Comparison of ENCODE assay signal across 12 cellular contexts in the genomic region with DNA sequence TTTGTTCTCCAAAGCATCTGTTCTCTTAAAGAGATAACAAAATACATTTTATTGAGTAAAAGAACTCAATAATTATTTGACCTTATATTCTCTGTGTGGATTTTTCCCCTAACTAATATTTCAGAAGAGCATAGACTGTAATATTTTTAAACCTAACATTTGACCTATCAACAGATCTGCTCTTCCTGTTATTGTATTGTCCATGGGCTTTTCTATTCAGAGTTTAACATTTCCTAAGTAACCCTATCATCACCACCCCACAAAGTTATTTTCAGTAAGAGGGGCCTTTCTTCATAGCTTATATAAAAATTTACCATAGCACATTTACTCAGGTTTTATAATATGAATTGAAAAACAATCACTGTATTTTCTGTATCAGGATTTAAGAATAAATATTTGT.
"Had no signal": no experiment of that assay in that cellular context is flagged by ENCODE, and none has a peak within 500 bp of the region (broad histone marks: within the 10 kb centered on the region; RNA-seq: fewer than 3 reads in every experiment).

No MANE protein-coding gene starts in this region.

- H3K27ac Mint-ChIP-seq: activated naive CD4-positive, alpha-beta T cell treated with anti-CD3 and anti-CD28 coated beads, Interleukin-2, amount 50 U/mL, for 72 hours; stimulated activated naive CD8-positive, alpha-beta T cell treated with anti-CD3 and anti-CD28 coated beads, Interleukin-15, amount 100 ng/mL, for 72 hours; T-helper 1 cell treated with Interleukin-12 subunit alpha and Interleukin-12 subunit beta and Interleukin-4 antibody, amounts not matched to agents 30 μg/mL and 1 μg/mL, for 36 hours; WTC11 had no signal

- H3K9me3 Mint-ChIP-seq: activated naive CD4-positive, alpha-beta T cell treated with anti-CD3 and anti-CD28 coated beads, Interleukin-2, amount 50 U/mL, for 72 hours; stimulated activated naive CD8-positive, alpha-beta T cell treated with anti-CD3 and anti-CD28 coated beads, Interleukin-15, amount 100 ng/mL, for 72 hours; T-helper 1 cell treated with Interleukin-12 subunit alpha and Interleukin-12 subunit beta and Interleukin-4 antibody, amounts not matched to agents 30 μg/mL and 1 μg/mL, for 36 hours; WTC11 had no signal

- ATAC-seq: activated naive CD4-positive, alpha-beta T cell treated with anti-CD3 and anti-CD28 coated beads, Interleukin-2, amount 50 U/mL, for 72 hours; left cardiac atrium; stimulated activated naive CD8-positive, alpha-beta T cell treated with anti-CD3 and anti-CD28 coated beads, Interleukin-15, amount 100 ng/mL, for 72 hours; WTC11 had no signal

- H3K36me3 Mint-ChIP-seq: WTC11 had no signal

- H3K4me3 Mint-ChIP-seq: stimulated activated naive CD8-positive, alpha-beta T cell treated with anti-CD3 and anti-CD28 coated beads, Interleukin-15, amount 100 ng/mL, for 72 hours; T-helper 1 cell treated with Interleukin-12 subunit alpha and Interleukin-12 subunit beta and Interleukin-4 antibody, amounts not matched to agents 30 μg/mL and 1 μg/mL, for 36 hours; WTC11 had no signal

- H3K27me3 Mint-ChIP-seq: stimulated activated naive CD8-positive, alpha-beta T cell treated with anti-CD3 and anti-CD28 coated beads, Interleukin-15, amount 100 ng/mL, for 72 hours had no signal

- H3K4me3 ChIP-seq: SK-N-MC had no signal

- DNase-seq: activated CD4-positive, alpha-beta T cell treated with anti-CD3 and anti-CD28 coated beads, Interleukin-2, amount 50 U/mL, for 1 hour; activated effector memory CD4-positive, alpha-beta T cell treated with Interleukin-2 at 50 U/mL for 16 hours; effector CD4-positive, alpha-beta T cell; left cardiac atrium; stimulated activated CD4-positive, alpha-beta T cell treated with anti-CD3 and anti-CD28 coated beads, Interleukin-15, amount 100 ng/mL, for 24 hours; stimulated activated CD4-positive, alpha-beta T cell treated with anti-CD3 and anti-CD28 coated beads, Interleukin-4, amount 100 ng/mL, for 24 hours; stimulated activated naive CD8-positive, alpha-beta T cell treated with anti-CD3 and anti-CD28 coated beads, Interleukin-15, amount 100 ng/mL, for 72 hours; trophoblast cell had no signal
